ENCODE assay signal across 1 cellular context in the genomic region with DNA sequence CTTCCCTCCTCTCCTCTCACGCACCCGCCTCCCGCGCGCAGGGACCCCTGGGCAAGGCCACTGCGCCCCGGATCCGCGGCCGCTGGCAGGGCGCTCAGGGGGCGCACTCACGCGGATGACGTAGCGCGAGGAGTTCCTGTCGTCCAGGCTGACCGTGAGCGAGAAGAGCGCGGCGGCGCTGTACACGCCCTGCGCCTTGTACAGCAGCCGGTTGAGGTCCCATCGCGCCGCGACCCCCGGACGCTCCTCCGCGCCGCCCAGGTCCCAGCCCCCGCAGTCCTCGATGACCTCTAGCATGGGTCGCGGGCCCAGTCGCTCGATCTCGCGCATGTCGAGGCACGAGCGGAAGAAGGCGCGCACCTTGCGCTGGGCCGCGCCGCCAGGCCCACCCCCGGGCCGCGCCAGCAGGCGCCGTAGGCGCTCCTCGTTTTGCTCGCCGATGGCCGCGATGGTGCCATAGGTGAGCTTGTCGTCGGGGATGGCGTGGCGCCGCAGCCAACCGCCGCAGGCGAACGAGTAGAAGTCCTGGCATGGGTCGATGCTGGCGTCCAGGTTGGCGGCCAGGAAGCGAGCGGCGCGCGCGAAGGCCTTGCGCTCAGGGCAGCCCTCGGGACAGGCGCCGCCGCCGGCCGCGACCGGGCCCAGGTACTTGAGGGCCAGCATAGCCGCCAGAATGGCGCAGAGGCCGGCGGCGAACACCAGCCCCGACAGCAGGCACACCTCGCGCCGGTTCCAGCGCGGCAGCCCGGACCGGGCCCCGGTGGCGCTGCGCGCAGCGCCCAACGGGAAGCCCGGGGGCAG.
TF ChIP-seq lines count a peak whose summit lies in the region.

No MANE protein-coding gene starts in this region.

TF ChIP-seq in WTC11, 78 proteins besides CTCF, POLR2A, EP300 and RAD21 (continued from another document):
- peak; percentile 10; the same call in 1 of the 2 replicates for TF ChIP-seq ZBTB21 (CRISPR knock-in tag; IDR thresholded peaks at IDR 0.05; ENCODE audit: borderline replicate concordance)
- TF ChIP-seq, protein P1, sequence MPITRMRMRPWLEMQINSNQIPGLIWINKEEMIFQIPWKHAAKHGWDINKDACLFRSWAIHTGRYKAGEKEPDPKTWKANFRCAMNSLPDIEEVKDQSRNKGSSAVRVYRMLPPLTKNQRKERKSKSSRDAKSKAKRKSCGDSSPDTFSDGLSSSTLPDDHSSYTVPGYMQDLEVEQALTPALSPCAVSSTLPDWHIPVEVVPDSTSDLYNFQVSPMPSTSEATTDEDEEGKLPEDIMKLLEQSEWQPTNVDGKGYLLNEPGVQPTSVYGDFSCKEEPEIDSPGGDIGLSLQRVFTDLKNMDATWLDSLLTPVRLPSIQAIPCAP (CRISPR knock-in tag; IDR thresholded peaks at IDR 0.05) = no peak
- TF ChIP-seq, protein P2, sequence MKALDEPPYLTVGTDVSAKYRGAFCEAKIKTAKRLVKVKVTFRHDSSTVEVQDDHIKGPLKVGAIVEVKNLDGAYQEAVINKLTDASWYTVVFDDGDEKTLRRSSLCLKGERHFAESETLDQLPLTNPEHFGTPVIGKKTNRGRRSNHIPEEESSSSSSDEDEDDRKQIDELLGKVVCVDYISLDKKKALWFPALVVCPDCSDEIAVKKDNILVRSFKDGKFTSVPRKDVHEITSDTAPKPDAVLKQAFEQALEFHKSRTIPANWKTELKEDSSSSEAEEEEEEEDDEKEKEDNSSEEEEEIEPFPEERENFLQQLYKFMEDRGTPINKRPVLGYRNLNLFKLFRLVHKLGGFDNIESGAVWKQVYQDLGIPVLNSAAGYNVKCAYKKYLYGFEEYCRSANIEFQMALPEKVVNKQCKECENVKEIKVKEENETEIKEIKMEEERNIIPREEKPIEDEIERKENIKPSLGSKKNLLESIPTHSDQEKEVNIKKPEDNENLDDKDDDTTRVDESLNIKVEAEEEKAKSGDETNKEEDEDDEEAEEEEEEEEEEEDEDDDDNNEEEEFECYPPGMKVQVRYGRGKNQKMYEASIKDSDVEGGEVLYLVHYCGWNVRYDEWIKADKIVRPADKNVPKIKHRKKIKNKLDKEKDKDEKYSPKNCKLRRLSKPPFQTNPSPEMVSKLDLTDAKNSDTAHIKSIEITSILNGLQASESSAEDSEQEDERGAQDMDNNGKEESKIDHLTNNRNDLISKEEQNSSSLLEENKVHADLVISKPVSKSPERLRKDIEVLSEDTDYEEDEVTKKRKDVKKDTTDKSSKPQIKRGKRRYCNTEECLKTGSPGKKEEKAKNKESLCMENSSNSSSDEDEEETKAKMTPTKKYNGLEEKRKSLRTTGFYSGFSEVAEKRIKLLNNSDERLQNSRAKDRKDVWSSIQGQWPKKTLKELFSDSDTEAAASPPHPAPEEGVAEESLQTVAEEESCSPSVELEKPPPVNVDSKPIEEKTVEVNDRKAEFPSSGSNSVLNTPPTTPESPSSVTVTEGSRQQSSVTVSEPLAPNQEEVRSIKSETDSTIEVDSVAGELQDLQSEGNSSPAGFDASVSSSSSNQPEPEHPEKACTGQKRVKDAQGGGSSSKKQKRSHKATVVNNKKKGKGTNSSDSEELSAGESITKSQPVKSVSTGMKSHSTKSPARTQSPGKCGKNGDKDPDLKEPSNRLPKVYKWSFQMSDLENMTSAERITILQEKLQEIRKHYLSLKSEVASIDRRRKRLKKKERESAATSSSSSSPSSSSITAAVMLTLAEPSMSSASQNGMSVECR (CRISPR knock-in tag; IDR thresholded peaks at IDR 0.05; ENCODE audit: borderline replicate concordance) = 0 out of 2 replicates have a peak, but pooled peaks have one; percentile 65
- TF ChIP-seq ZNF423 (CRISPR knock-in tag; IDR thresholded peaks at IDR 0.05) = no peak
- TF ChIP-seq, protein P3, sequence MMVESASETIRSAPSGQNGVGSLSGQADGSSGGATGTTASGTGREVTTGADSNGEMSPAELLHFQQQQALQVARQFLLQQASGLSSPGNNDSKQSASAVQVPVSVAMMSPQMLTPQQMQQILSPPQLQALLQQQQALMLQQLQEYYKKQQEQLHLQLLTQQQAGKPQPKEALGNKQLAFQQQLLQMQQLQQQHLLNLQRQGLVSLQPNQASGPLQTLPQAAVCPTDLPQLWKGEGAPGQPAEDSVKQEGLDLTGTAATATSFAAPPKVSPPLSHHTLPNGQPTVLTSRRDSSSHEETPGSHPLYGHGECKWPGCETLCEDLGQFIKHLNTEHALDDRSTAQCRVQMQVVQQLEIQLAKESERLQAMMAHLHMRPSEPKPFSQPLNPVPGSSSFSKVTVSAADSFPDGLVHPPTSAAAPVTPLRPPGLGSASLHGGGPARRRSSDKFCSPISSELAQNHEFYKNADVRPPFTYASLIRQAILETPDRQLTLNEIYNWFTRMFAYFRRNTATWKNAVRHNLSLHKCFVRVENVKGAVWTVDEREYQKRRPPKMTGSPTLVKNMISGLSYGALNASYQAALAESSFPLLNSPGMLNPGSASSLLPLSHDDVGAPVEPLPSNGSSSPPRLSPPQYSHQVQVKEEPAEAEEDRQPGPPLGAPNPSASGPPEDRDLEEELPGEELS (CRISPR knock-in tag; IDR thresholded peaks at IDR 0.05) = 0 out of 2 replicates have a peak, but pooled peaks have one; percentile 33
- 0 out of 2 replicates have a peak, but pooled peaks have one; percentile 44 for TF ChIP-seq NFE2L1 (CRISPR knock-in tag; IDR thresholded peaks at IDR 0.05)
- 0 out of 2 replicates have a peak, but pooled peaks have one; percentile 20 for TF ChIP-seq FOXK1 (CRISPR knock-in tag; IDR thresholded peaks at IDR 0.05)
- TF ChIP-seq JUN (CRISPR knock-in tag; IDR thresholded peaks at IDR 0.05) = 0 out of 2 replicates have a peak, but pooled peaks have one; percentile 21
- 0 out of 2 replicates have a peak, but pooled peaks have one; percentile 49 for TF ChIP-seq CBFB (CRISPR knock-in tag; IDR thresholded peaks at IDR 0.05; ENCODE audit: low read depth)
- TF ChIP-seq, protein P4, sequence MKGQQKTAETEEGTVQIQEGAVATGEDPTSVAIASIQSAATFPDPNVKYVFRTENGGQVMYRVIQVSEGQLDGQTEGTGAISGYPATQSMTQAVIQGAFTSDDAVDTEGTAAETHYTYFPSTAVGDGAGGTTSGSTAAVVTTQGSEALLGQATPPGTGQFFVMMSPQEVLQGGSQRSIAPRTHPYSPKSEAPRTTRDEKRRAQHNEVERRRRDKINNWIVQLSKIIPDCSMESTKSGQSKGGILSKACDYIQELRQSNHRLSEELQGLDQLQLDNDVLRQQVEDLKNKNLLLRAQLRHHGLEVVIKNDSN (CRISPR knock-in tag; IDR thresholded peaks at IDR 0.05) = 0 out of 2 replicates have a peak, but pooled peaks have one; percentile 24
- peak; percentile 66; the same call in 1 of the 2 replicates for TF ChIP-seq ESRRA (CRISPR knock-in tag; IDR thresholded peaks at IDR 0.05; ENCODE audit: borderline replicate concordance)
- TF ChIP-seq TEAD1 (CRISPR knock-in tag; IDR thresholded peaks at IDR 0.05) = 0 out of 2 replicates have a peak, but pooled peaks have one; percentile 77
- no peak for TF ChIP-seq ZNF121 (CRISPR knock-in tag; IDR thresholded peaks at IDR 0.05)
